In genomic region chr5:84384604-84385575, GRCh38 we compare ENCODE assay signal across 8 cellular contexts.
A peak's percentile ranks its signal among the peaks of the same experiment; 100 is the strongest.
DNase-seq lines count a peak whose midpoint lies in the region; ATAC-seq, FAIRE-seq and TF ChIP-seq lines count a peak whose summit lies in the region.

A gene with protein sequence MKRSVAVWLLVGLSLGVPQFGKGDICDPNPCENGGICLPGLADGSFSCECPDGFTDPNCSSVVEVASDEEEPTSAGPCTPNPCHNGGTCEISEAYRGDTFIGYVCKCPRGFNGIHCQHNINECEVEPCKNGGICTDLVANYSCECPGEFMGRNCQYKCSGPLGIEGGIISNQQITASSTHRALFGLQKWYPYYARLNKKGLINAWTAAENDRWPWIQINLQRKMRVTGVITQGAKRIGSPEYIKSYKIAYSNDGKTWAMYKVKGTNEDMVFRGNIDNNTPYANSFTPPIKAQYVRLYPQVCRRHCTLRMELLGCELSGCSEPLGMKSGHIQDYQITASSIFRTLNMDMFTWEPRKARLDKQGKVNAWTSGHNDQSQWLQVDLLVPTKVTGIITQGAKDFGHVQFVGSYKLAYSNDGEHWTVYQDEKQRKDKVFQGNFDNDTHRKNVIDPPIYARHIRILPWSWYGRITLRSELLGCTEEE (minus strand): TSS chr5:84384880. CDS start chr5:84384374, 506 bp downstream.

- H3K9me3 ChIP-seq in mucosa of stomach (ENCODE audit: control insufficient read depth, low read length): no peaks in the 10 kb centered on the region

- POLR2A ChIA-PET in RWPE1 (lab: Yijun Ruan, JAX; ENCODE audit: low non-redundant PET): interaction anchor here (0.7 kb wide), 1 partner anchor 325 kb away, joined by 5 read pairs; no protein-coding TSS in a partner anchor

- FAIRE-seq in H54 (lab: Jason Lieb, UNC): no peak

- CTCF ChIA-PET in RWPE1 (lab: Yijun Ruan, JAX): interaction anchor here (0.6 kb wide), 1 partner anchor 25 kb away, joined by 3 read pairs; no protein-coding TSS in a partner anchor

- H3K4me3 ChIP-seq in mucosa of stomach (ENCODE audit: low read length): no peak within 1 kb of the TSS

- no peak for TF ChIP-seq CTCF in RWPE1 (conservative IDR thresholded peaks at IDR 0.05; ENCODE audit: low read depth)

- ATAC-seq in HG02571 (IDR thresholded peaks at IDR 0.05; ENCODE audit: unreplicated experiment) (no peak), GM21737 (IDR thresholded peaks at IDR 0.05; ENCODE audit: unreplicated experiment) (no peak), GM21576 (IDR thresholded peaks at IDR 0.05; ENCODE audit: unreplicated experiment) (no peak), GM19035 (IDR thresholded peaks at IDR 0.05; ENCODE audit: unreplicated experiment) (no peak)

- H3K9ac ChIP-seq in mucosa of stomach (ENCODE audit: low read length): peak within 1 kb of the TSS; percentile 34

- no peaks in the 10 kb centered on the region for H3K4me1 ChIP-seq in mucosa of stomach (ENCODE audit: control insufficient read depth, insufficient read depth, low read length)

- H3K27ac ChIP-seq in RWPE1: no peak within 1 kb of the TSS

- DNase-seq in H54 (ENCODE audit: insufficient read length, low spot score) (peak; percentile 17), RWPE1 (ENCODE audit: low spot score) (peak; percentile 30), fibroblast of gingiva (ENCODE audit: low read depth) (peak; percentile 48)

- TF ChIP-seq POLR2A in H54 (IDR thresholded peaks at IDR 0.05; ENCODE audit: low read depth, low read length): no peak

- peaks cover 37% of the 10 kb centered on the region for H3K27me3 ChIP-seq in mucosa of stomach (ENCODE audit: control insufficient read depth, insufficient read depth, low read length)

- H3K36me3 ChIP-seq in mucosa of stomach (ENCODE audit: control insufficient read depth, insufficient read depth, low read length): no peaks in the 10 kb centered on the region
